ENCODE assay signal across 11 cellular contexts in the genomic region with DNA sequence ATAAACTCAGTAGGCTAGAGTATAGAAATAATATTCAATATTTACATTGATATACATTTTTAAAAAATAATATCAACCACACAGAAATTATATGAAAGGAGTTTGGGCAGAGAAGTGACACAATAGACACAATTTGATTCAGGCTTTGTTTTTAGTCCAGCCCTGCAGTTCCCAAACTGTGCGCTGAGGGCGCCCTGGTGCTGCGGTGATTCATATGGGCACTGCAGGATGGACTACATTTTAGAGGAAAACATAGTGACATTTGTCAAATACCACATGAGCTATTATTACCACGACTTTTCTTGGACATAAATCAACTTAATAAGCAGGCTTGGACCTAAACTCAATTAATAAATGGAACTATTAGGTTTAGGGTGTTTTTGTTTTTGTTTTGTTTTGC.
DNase-seq lines count a peak whose midpoint lies in the region; ATAC-seq, FAIRE-seq and TF ChIP-seq lines count a peak whose summit lies in the region.
"Had no signal": no experiment of that assay in that cellular context is flagged by ENCODE, and none has a peak within 500 bp of the region (broad histone marks: within the 10 kb centered on the region; RNA-seq: fewer than 3 reads in every experiment).

No MANE protein-coding gene starts in this region.

- H3K27me3 ChIP-seq in small intestine (ENCODE audit: control insufficient read depth in 2 of 2, insufficient read depth in 2 of 2, low read length in 2 of 2): no peaks in the 10 kb centered on the region

- no peaks in the 10 kb centered on the region for H3K27me3 Mint-ChIP-seq in activated T-cell treated with anti-CD3 and anti-CD28 coated beads, Interleukin-2, amount 50 U/mL, for 4 hours (ENCODE audit: low read depth)
- H3K27me3 Mint-ChIP-seq in natural killer cell (ENCODE audit: low read depth in 2 of 2): no peaks in the 10 kb centered on the region
- H3K27me3 Mint-ChIP-seq: activated T-cell treated with anti-CD3 and anti-CD28 coated beads, Interleukin-2, amount 50 U/mL, for 24 hours; B cell had no signal

- H3K36me3 Mint-ChIP-seq in activated T-cell treated with anti-CD3 and anti-CD28 coated beads, Interleukin-2, amount 50 U/mL, for 4 hours (ENCODE audit: insufficient read depth): no peaks in the 10 kb centered on the region
- H3K36me3 Mint-ChIP-seq in natural killer cell: no peaks in the 10 kb centered on the region

- H3K4me1 ChIP-seq in small intestine (ENCODE audit: control insufficient read depth in 2 of 2, insufficient read depth in 1 of 2, low read depth in 1 of 2, low read length in 1 of 2): no peaks in the 10 kb centered on the region

- H3K4me3 ChIP-seq in epithelial cell of esophagus (ENCODE audit: low read length) (no peak overlapping the region), small intestine (ENCODE audit: low read depth in 1 of 2, low read length in 2 of 2) (no peak overlapping the region)

- H3K27ac Mint-ChIP-seq in natural killer cell: no peak overlapping the region
- H3K27ac Mint-ChIP-seq: activated T-cell treated with anti-CD3 and anti-CD28 coated beads, Interleukin-2, amount 50 U/mL, for 24 hours; B cell; T-helper 1 cell treated with Interleukin-12 subunit alpha and Interleukin-12 subunit beta and Interleukin-4 antibody, amounts not matched to agents 30 μg/mL and 1 μg/mL, for 36 hours had no signal

- no peak for FAIRE-seq in small intestine (lab: Jason Lieb, UNC)

- no peak overlapping the region for H3K27ac ChIP-seq in small intestine (ENCODE audit: low read depth in 1 of 2, low read length in 1 of 2)

- WGBS in small intestine, 3 donors: 52 to 69% (median 67%) methylated on average over 4 of the region's 4 CpGs

- no peaks in the 10 kb centered on the region for H3K9me3 ChIP-seq in small intestine (ENCODE audit: control insufficient read depth, low read depth)

- H3K9me3 Mint-ChIP-seq in activated T-cell treated with anti-CD3 and anti-CD28 coated beads, Interleukin-2, amount 50 U/mL, for 4 hours: peaks cover 8% of the 10 kb centered on the region
- H3K9me3 Mint-ChIP-seq in natural killer cell: peaks cover 0 to 8% of the 10 kb centered on the region in 2 donors

- TF ChIP-seq CTCF in epithelial cell of esophagus (IDR thresholded peaks at IDR 0.05; ENCODE audit: insufficient read depth, low read depth, low read length, missing control alignments) (peak; percentile 50), natural killer cell (IDR thresholded peaks at IDR 0.05) (no peak)

- no peak overlapping the region for H3K4me3 Mint-ChIP-seq in activated T-cell treated with anti-CD3 and anti-CD28 coated beads, Interleukin-2, amount 50 U/mL, for 4 hours
- H3K4me3 Mint-ChIP-seq in natural killer cell: no peak overlapping the region
- H3K4me3 Mint-ChIP-seq: activated T-cell treated with anti-CD3 and anti-CD28 coated beads, Interleukin-2, amount 50 U/mL, for 24 hours; B cell; T-helper 1 cell treated with Interleukin-12 subunit alpha and Interleukin-12 subunit beta and Interleukin-4 antibody, amounts not matched to agents 30 μg/mL and 1 μg/mL, for 36 hours had no signal

- no peak for ATAC-seq in activated T-cell treated with anti-CD3 and anti-CD28 coated beads, Interleukin-2, amount 50 U/mL, for 4 hours
- ATAC-seq in GM19463 (IDR thresholded peaks at IDR 0.05; ENCODE audit: unreplicated experiment) (no peak), natural killer cell (no peak)

- H3K36me3 ChIP-seq in small intestine (ENCODE audit: control insufficient read depth in 2 of 2, insufficient read depth in 2 of 2, low read length in 2 of 2): no peaks in the 10 kb centered on the region

- H3K4me1 Mint-ChIP-seq in activated T-cell treated with anti-CD3 and anti-CD28 coated beads, Interleukin-2, amount 50 U/mL, for 4 hours (ENCODE audit: low read depth): no peaks in the 10 kb centered on the region
- H3K4me1 Mint-ChIP-seq in natural killer cell: no peaks in the 10 kb centered on the region
- H3K4me1 Mint-ChIP-seq: B cell had no signal

- peak; percentile 18 to 19 for DNase-seq in activated T-cell treated with anti-CD3 and anti-CD28 coated beads, Interleukin-2, amount 50 U/mL, for 48 hours
- no peak for DNase-seq in activated T-cell treated with anti-CD3 and anti-CD28 coated beads, Interleukin-2, amount 50 U/mL, for 4 hours
- DNase-seq in NCI-H226 (peak; percentile 39), epithelial cell of esophagus (ENCODE audit: low read depth) (peak; percentile 31), small intestine (peak; percentile 17), NCI-H2196 treated with DMSO at 0.1 percent for 48 hours (lab: John Stamatoyannopoulos, UW; ENCODE audit: unreplicated experiment) (no peak), natural killer cell (no peak)
- DNase-seq: activated T-cell treated with anti-CD3 and anti-CD28 coated beads, Interleukin-2, amount 50 U/mL, for 24 hours had no signal

- intact Hi-C loops in natural killer cell (cut with micrococcal nuclease): no loop called here

Comparison
In these comparisons a context has a peak if more than half of its experiments do, and no peak if none do; other contexts are left out.
1. DNase-seq: peak in activated T-cell treated with anti-CD3 and anti-CD28 coated beads, Interleukin-2, amount 50 U/mL, for 48 hours (2 of 2), NCI-H226 (single experiment), epithelial cell of esophagus (single experiment) and small intestine (single experiment); none in activated T-cell treated with anti-CD3 and anti-CD28 coated beads, Interleukin-2, amount 50 U/mL, for 4 hours (single experiment), NCI-H2196 treated with DMSO at 0.1 percent for 48 hours (single experiment) and natural killer cell (single experiment).